31 cellular contexts compared by ENCODE assay signal in genomic region chr7:108989319-108989718, GRCh38.
"Had no signal": no experiment of that assay in that cellular context is flagged by ENCODE, and none has a peak within 500 bp of the region (broad histone marks: within the 10 kb centered on the region; RNA-seq: fewer than 3 reads in every experiment).

No MANE protein-coding gene starts in this region.

- ATAC-seq: naive thymus-derived CD8-positive, alpha-beta T cell; natural killer cell treated with Interleukin-12 subunit alpha and Interleukin-12 subunit beta and Interleukin-15 and Interleukin-18, amount 100 ng/mL, for 72 hours; pancreas; sciatic nerve; stimulated activated memory B cell treated with anti-CD40 and anti-IgM and Interleukin-4, amounts not matched to agents 10 μg/mL and 1 μg/mL and 100 μg/mL, for 72 hours; stimulated activated naive CD8-positive, alpha-beta T cell treated with anti-CD3 and anti-CD28 coated beads, Interleukin-15, amount 100 ng/mL, for 72 hours; stimulated activated naive CD8-positive, alpha-beta T cell treated with anti-CD3 and anti-CD28 coated beads, Interleukin-15, Interleukin-2, amounts not matched to agents 100 U/mL and 50 U/mL, for 24 hours; upper lobe of right lung had no signal

- H3K4me2 ChIP-seq: smooth muscle cell had no signal

- H3K4me3 ChIP-seq: pancreas, prostate gland, right atrium auricular region, skin epidermis, smooth muscle cell, spleen, suprapubic skin, testis, tibial artery, transverse colon, upper lobe of right lung, vagina had no signal

- H3K27me3 ChIP-seq: neutrophil, pancreas, right atrium auricular region, spleen, suprapubic skin, testis, tibial artery, transverse colon, upper lobe of right lung, vagina had no signal

- H3K27ac ChIP-seq: neutrophil, pancreas, prostate gland, right atrium auricular region, skin epidermis, spleen, suprapubic skin, testis, tibial artery, transverse colon, upper lobe of right lung, vagina had no signal

- H3K36me3 Mint-ChIP-seq: naive B cell; naive thymus-derived CD8-positive, alpha-beta T cell; stimulated activated memory B cell treated with anti-CD40 and anti-IgM and Interleukin-4, amounts not matched to agents 10 μg/mL and 1 μg/mL and 100 μg/mL, for 72 hours; type B pancreatic cell had no signal

- H3K4me3 Mint-ChIP-seq: naive B cell; naive thymus-derived CD8-positive, alpha-beta T cell; natural killer cell treated with Interleukin-12 subunit alpha and Interleukin-12 subunit beta and Interleukin-15 and Interleukin-18, amount 100 ng/mL, for 72 hours; neural crest cell; stimulated activated memory B cell treated with anti-CD40 and anti-IgM and Interleukin-4, amounts not matched to agents 10 μg/mL and 1 μg/mL and 100 μg/mL, for 72 hours; stimulated activated naive CD8-positive, alpha-beta T cell treated with anti-CD3 and anti-CD28 coated beads, Interleukin-15, amount 100 ng/mL, for 72 hours; type B pancreatic cell had no signal

- H3K9me3 ChIP-seq: neutrophil, pancreas, prostate gland, right atrium auricular region, suprapubic skin, testis, tibial artery, transverse colon, upper lobe of right lung, vagina had no signal

- H3K36me3 ChIP-seq: neutrophil, pancreas, prostate gland, right atrium auricular region, spleen, suprapubic skin, tibial artery, transverse colon, upper lobe of right lung, vagina had no signal

- H3K27me3 Mint-ChIP-seq: naive B cell; natural killer cell treated with Interleukin-12 subunit alpha and Interleukin-12 subunit beta and Interleukin-15 and Interleukin-18, amount 100 ng/mL, for 72 hours; stimulated activated memory B cell treated with anti-CD40 and anti-IgM and Interleukin-4, amounts not matched to agents 10 μg/mL and 1 μg/mL and 100 μg/mL, for 72 hours; stimulated activated naive CD8-positive, alpha-beta T cell treated with anti-CD3 and anti-CD28 coated beads, Interleukin-15, amount 100 ng/mL, for 72 hours; type B pancreatic cell had no signal

- H3K4me1 ChIP-seq: pancreas, prostate gland, right atrium auricular region, spleen, suprapubic skin, testis, tibial artery, transverse colon, upper lobe of right lung, vagina had no signal

- DNase-seq: naive B cell; naive thymus-derived CD8-positive, alpha-beta T cell; nucleus accumbens; pancreas; retina; spleen; stimulated activated CD4-positive, alpha-beta T cell treated with anti-CD3 and anti-CD28 coated beads, Interleukin-12 subunit alpha, Interleukin-12 subunit beta, amount 100 ng/mL, for 4 hours; stimulated activated CD4-positive, alpha-beta T cell treated with anti-CD3 and anti-CD28 coated beads, Interleukin-1b, Interleukin-23, amount 100 ng/mL, for 48 hours; stimulated activated CD4-positive, alpha-beta T cell treated with anti-CD3 and anti-CD28 coated beads, Interleukin-4, amount 100 ng/mL, for 1 hour; stimulated activated CD4-positive, alpha-beta T cell treated with anti-CD3 and anti-CD28 coated beads, Interleukin-4, amount 100 ng/mL, for 4 hours; stimulated activated CD8-positive, alpha-beta memory T cell treated with anti-CD3 and anti-CD28 coated beads, Interleukin-4, amount 100 ng/mL, for 48 hours; stimulated activated naive CD4-positive, alpha-beta T cell; stimulated activated naive CD8-positive, alpha-beta T cell treated with anti-CD3 and anti-CD28 coated beads, Interleukin-15, amount 100 ng/mL, for 72 hours; stimulated activated naive CD8-positive, alpha-beta T cell treated with anti-CD3 and anti-CD28 coated beads, Interleukin-15, Interleukin-2, amounts not matched to agents 100 U/mL and 50 U/mL, for 24 hours; substantia nigra; testis; tibial artery; transverse colon; upper lobe of right lung had no signal

- H3K27ac Mint-ChIP-seq: naive B cell; naive thymus-derived CD8-positive, alpha-beta T cell; natural killer cell treated with Interleukin-12 subunit alpha and Interleukin-12 subunit beta and Interleukin-15 and Interleukin-18, amount 100 ng/mL, for 72 hours; stimulated activated memory B cell treated with anti-CD40 and anti-IgM and Interleukin-4, amounts not matched to agents 10 μg/mL and 1 μg/mL and 100 μg/mL, for 72 hours; stimulated activated naive CD8-positive, alpha-beta T cell treated with anti-CD3 and anti-CD28 coated beads, Interleukin-15, amount 100 ng/mL, for 72 hours; type B pancreatic cell had no signal

- H3K9me3 Mint-ChIP-seq: neural crest cell; stimulated activated memory B cell treated with anti-CD40 and anti-IgM and Interleukin-4, amounts not matched to agents 10 μg/mL and 1 μg/mL and 100 μg/mL, for 72 hours; stimulated activated naive CD8-positive, alpha-beta T cell treated with anti-CD3 and anti-CD28 coated beads, Interleukin-15, amount 100 ng/mL, for 72 hours; type B pancreatic cell had no signal

- H3K4me1 Mint-ChIP-seq: naive B cell; naive thymus-derived CD8-positive, alpha-beta T cell; stimulated activated memory B cell treated with anti-CD40 and anti-IgM and Interleukin-4, amounts not matched to agents 10 μg/mL and 1 μg/mL and 100 μg/mL, for 72 hours; stimulated activated naive CD8-positive, alpha-beta T cell treated with anti-CD3 and anti-CD28 coated beads, Interleukin-15, amount 100 ng/mL, for 72 hours had no signal
